Comparison of ENCODE assay signal across 1 cellular context in the genomic region with DNA sequence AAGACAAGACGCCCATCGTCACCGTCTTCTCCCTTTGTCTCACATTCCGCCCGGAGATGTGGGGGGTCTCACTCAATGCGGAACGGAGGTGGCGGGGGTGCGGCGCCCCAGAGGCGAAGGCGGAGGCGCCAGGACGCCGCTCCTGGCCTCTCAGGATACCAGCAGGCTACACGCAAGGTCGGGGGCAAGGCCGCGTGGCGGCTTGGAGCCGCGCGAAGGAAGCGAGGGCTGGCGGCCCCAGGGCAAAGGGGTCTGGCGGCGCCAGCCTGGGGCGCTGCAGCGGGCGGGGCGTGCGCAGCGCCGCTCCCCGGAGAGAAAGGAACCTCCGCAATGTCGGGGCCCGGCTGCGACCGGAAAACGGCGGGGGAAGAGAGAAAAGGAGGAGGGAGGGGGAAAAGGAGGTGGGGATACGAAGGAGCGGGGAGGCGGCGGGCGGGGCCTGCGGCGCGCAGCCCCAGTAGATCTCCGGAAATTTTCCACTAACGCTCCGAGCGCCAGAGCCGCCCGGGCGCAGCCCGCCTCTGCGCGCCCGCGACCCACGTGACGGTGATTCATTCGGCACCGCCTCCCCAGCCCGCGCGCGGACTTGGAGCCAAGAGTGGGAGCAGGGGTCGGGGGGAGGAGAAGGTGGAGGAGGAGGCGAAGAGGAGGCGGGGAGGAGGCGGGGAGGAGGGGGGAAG.
A peak's percentile ranks its signal among the peaks of the same experiment; 100 is the strongest.
TF ChIP-seq lines count a peak whose summit lies in the region.

No MANE protein-coding gene starts in this region.

TF ChIP-seq in HepG2, 621 proteins besides CTCF, POLR2A, EP300 and RAD21 (continued from another document and continues in another):
- TF ChIP-seq, protein P1, sequence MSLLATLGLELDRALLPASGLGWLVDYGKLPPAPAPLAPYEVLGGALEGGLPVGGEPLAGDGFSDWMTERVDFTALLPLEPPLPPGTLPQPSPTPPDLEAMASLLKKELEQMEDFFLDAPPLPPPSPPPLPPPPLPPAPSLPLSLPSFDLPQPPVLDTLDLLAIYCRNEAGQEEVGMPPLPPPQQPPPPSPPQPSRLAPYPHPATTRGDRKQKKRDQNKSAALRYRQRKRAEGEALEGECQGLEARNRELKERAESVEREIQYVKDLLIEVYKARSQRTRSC (CRISPR knock-in tag; IDR thresholded peaks at IDR 0.05; ENCODE audit: low read depth) = no peak
- TF ChIP-seq, protein P2, sequence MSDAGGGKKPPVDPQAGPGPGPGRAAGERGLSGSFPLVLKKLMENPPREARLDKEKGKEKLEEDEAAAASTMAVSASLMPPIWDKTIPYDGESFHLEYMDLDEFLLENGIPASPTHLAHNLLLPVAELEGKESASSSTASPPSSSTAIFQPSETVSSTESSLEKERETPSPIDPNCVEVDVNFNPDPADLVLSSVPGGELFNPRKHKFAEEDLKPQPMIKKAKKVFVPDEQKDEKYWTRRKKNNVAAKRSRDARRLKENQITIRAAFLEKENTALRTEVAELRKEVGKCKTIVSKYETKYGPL (CRISPR knock-in tag; IDR thresholded peaks at IDR 0.05) = 0 out of 2 replicates have a peak, but pooled peaks have one; percentile 34
- TF ChIP-seq SP140L (CRISPR knock-in tag; IDR thresholded peaks at IDR 0.05; ENCODE audit: borderline replicate concordance) (no peak), ZKSCAN8 (CRISPR knock-in tag; IDR thresholded peaks at IDR 0.05; ENCODE audit: borderline replicate concordance) (no peak; the same call in 1 of the 2 replicates), ZNF382 (CRISPR knock-in tag; IDR thresholded peaks at IDR 0.05; ENCODE audit: borderline replicate concordance) (no peak), HMG20B (CRISPR knock-in tag; conservative IDR thresholded peaks at IDR 0.05) (no peak), ZNF598 (CRISPR knock-in tag; IDR thresholded peaks at IDR 0.05; ENCODE audit: borderline replicate concordance) (no peak), ZKSCAN5 (CRISPR knock-in tag; IDR thresholded peaks at IDR 0.05) (no peak), ZNF570 (CRISPR knock-in tag; IDR thresholded peaks at IDR 0.05; ENCODE audit: borderline replicate concordance) (no peak), U2AF2 (IDR thresholded peaks at IDR 0.05; ENCODE audit: low read depth, low read length) (0 out of 2 replicates have a peak, but pooled peaks have one; percentile 10), ZNF616 (CRISPR knock-in tag; IDR thresholded peaks at IDR 0.05; ENCODE audit: low read depth) (no peak), KAT8 (CRISPR knock-in tag; IDR thresholded peaks at IDR 0.05) (no peak), FOXA1 (IDR thresholded peaks at IDR 0.05) (no peak), FOXA1 (CRISPR knock-in tag; IDR thresholded peaks at IDR 0.05) (no peak), ELF1 (CRISPR knock-in tag; IDR thresholded peaks at IDR 0.05) (0 out of 2 replicates have a peak, but pooled peaks have one; percentile 3), NR3C1 (CRISPR knock-in tag; IDR thresholded peaks at IDR 0.05) (no peak), NFYC (CRISPR knock-in tag; IDR thresholded peaks at IDR 0.05) (no peak; the same call in 1 of the 2 replicates), ZNF253 (CRISPR knock-in tag; IDR thresholded peaks at IDR 0.05; ENCODE audit: borderline replicate concordance) (no peak; the same call in 1 of the 2 replicates), RFX5 (IDR thresholded peaks at IDR 0.05; ENCODE audit: low read depth, low read length) (no peak), ATM (IDR thresholded peaks at IDR 0.05; ENCODE audit: borderline replicate concordance) (no peak), ZSCAN31 (CRISPR knock-in tag; IDR thresholded peaks at IDR 0.05; ENCODE audit: low read depth) (peak; percentile 67; the same call in 1 of the 2 replicates), SUZ12 (IDR thresholded peaks at IDR 0.05; ENCODE audit: low read depth, low read length) (no peak), ZNF34 (CRISPR knock-in tag; IDR thresholded peaks at IDR 0.05; ENCODE audit: borderline replicate concordance) (no peak; the same call in 1 of the 2 replicates)
- TF ChIP-seq, protein P3, sequence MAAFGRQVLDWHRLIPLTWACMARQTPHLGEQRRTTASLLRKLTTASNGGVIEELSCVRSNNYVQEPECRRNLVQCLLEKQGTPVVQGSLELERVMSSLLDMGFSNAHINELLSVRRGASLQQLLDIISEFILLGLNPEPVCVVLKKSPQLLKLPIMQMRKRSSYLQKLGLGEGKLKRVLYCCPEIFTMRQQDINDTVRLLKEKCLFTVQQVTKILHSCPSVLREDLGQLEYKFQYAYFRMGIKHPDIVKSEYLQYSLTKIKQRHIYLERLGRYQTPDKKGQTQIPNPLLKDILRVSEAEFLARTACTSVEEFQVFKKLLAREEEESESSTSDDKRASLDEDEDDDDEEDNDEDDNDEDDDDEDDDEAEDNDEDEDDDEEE (CRISPR knock-in tag; IDR thresholded peaks at IDR 0.05) = peak; percentile 63; the same call in 1 of the 2 replicates
- TF ChIP-seq, protein P4, sequence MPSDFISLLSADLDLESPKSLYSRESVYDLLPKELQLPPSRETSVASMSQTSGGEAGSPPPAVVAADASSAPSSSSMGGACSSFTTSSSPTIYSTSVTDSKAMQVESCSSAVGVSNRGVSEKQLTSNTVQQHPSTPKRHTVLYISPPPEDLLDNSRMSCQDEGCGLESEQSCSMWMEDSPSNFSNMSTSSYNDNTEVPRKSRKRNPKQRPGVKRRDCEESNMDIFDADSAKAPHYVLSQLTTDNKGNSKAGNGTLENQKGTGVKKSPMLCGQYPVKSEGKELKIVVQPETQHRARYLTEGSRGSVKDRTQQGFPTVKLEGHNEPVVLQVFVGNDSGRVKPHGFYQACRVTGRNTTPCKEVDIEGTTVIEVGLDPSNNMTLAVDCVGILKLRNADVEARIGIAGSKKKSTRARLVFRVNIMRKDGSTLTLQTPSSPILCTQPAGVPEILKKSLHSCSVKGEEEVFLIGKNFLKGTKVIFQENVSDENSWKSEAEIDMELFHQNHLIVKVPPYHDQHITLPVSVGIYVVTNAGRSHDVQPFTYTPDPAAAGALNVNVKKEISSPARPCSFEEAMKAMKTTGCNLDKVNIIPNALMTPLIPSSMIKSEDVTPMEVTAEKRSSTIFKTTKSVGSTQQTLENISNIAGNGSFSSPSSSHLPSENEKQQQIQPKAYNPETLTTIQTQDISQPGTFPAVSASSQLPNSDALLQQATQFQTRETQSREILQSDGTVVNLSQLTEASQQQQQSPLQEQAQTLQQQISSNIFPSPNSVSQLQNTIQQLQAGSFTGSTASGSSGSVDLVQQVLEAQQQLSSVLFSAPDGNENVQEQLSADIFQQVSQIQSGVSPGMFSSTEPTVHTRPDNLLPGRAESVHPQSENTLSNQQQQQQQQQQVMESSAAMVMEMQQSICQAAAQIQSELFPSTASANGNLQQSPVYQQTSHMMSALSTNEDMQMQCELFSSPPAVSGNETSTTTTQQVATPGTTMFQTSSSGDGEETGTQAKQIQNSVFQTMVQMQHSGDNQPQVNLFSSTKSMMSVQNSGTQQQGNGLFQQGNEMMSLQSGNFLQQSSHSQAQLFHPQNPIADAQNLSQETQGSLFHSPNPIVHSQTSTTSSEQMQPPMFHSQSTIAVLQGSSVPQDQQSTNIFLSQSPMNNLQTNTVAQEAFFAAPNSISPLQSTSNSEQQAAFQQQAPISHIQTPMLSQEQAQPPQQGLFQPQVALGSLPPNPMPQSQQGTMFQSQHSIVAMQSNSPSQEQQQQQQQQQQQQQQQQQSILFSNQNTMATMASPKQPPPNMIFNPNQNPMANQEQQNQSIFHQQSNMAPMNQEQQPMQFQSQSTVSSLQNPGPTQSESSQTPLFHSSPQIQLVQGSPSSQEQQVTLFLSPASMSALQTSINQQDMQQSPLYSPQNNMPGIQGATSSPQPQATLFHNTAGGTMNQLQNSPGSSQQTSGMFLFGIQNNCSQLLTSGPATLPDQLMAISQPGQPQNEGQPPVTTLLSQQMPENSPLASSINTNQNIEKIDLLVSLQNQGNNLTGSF (CRISPR knock-in tag; IDR thresholded peaks at IDR 0.05) = peak; percentile 50; the same call in 1 of the 2 replicates
- TF ChIP-seq, protein P5, sequence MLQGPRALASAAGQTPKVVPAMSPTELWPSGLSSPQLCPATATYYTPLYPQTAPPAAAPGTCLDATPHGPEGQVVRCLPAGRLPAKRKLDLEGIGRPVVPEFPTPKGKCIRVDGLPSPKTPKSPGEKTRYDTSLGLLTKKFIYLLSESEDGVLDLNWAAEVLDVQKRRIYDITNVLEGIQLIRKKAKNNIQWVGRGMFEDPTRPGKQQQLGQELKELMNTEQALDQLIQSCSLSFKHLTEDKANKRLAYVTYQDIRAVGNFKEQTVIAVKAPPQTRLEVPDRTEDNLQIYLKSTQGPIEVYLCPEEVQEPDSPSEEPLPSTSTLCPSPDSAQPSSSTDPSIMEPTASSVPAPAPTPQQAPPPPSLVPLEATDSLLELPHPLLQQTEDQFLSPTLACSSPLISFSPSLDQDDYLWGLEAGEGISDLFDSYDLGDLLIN (CRISPR knock-in tag; IDR thresholded peaks at IDR 0.05; ENCODE audit: borderline replicate concordance) = 0 out of 2 replicates have a peak, but pooled peaks have one; percentile 32
- TF ChIP-seq, protein P6, sequence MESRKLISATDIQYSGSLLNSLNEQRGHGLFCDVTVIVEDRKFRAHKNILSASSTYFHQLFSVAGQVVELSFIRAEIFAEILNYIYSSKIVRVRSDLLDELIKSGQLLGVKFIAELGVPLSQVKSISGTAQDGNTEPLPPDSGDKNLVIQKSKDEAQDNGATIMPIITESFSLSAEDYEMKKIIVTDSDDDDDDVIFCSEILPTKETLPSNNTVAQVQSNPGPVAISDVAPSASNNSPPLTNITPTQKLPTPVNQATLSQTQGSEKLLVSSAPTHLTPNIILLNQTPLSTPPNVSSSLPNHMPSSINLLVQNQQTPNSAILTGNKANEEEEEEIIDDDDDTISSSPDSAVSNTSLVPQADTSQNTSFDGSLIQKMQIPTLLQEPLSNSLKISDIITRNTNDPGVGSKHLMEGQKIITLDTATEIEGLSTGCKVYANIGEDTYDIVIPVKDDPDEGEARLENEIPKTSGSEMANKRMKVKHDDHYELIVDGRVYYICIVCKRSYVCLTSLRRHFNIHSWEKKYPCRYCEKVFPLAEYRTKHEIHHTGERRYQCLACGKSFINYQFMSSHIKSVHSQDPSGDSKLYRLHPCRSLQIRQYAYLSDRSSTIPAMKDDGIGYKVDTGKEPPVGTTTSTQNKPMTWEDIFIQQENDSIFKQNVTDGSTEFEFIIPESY (CRISPR knock-in tag; IDR thresholded peaks at IDR 0.05) = no peak
- TF ChIP-seq, protein P7, sequence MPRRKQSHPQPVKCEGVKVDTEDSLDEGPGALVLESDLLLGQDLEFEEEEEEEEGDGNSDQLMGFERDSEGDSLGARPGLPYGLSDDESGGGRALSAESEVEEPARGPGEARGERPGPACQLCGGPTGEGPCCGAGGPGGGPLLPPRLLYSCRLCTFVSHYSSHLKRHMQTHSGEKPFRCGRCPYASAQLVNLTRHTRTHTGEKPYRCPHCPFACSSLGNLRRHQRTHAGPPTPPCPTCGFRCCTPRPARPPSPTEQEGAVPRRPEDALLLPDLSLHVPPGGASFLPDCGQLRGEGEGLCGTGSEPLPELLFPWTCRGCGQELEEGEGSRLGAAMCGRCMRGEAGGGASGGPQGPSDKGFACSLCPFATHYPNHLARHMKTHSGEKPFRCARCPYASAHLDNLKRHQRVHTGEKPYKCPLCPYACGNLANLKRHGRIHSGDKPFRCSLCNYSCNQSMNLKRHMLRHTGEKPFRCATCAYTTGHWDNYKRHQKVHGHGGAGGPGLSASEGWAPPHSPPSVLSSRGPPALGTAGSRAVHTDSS (CRISPR knock-in tag; conservative IDR thresholded peaks at IDR 0.05) = no peak
- TF ChIP-seq, protein P8, sequence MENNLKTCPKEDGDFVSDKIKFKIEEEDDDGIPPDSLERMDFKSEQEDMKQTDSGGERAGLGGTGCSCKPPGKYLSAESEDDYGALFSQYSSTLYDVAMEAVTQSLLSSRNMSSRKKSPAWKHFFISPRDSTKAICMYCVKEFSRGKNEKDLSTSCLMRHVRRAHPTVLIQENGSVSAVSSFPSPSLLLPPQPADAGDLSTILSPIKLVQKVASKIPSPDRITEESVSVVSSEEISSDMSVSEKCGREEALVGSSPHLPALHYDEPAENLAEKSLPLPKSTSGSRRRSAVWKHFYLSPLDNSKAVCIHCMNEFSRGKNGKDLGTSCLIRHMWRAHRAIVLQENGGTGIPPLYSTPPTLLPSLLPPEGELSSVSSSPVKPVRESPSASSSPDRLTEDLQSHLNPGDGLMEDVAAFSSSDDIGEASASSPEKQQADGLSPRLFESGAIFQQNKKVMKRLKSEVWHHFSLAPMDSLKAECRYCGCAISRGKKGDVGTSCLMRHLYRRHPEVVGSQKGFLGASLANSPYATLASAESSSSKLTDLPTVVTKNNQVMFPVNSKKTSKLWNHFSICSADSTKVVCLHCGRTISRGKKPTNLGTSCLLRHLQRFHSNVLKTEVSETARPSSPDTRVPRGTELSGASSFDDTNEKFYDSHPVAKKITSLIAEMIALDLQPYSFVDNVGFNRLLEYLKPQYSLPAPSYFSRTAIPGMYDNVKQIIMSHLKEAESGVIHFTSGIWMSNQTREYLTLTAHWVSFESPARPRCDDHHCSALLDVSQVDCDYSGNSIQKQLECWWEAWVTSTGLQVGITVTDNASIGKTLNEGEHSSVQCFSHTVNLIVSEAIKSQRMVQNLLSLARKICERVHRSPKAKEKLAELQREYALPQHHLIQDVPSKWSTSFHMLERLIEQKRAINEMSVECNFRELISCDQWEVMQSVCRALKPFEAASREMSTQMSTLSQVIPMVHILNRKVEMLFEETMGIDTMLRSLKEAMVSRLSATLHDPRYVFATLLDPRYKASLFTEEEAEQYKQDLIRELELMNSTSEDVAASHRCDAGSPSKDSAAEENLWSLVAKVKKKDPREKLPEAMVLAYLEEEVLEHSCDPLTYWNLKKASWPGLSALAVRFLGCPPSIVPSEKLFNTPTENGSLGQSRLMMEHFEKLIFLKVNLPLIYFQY (CRISPR knock-in tag; IDR thresholded peaks at IDR 0.05; ENCODE audit: borderline replicate concordance) = no peak
- TF ChIP-seq, protein P9, sequence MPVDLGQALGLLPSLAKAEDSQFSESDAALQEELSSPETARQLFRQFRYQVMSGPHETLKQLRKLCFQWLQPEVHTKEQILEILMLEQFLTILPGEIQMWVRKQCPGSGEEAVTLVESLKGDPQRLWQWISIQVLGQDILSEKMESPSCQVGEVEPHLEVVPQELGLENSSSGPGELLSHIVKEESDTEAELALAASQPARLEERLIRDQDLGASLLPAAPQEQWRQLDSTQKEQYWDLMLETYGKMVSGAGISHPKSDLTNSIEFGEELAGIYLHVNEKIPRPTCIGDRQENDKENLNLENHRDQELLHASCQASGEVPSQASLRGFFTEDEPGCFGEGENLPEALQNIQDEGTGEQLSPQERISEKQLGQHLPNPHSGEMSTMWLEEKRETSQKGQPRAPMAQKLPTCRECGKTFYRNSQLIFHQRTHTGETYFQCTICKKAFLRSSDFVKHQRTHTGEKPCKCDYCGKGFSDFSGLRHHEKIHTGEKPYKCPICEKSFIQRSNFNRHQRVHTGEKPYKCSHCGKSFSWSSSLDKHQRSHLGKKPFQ (CRISPR knock-in tag; IDR thresholded peaks at IDR 0.05; ENCODE audit: insufficient replicate concordance) = peak; percentile 37
- TF ChIP-seq, protein P10, sequence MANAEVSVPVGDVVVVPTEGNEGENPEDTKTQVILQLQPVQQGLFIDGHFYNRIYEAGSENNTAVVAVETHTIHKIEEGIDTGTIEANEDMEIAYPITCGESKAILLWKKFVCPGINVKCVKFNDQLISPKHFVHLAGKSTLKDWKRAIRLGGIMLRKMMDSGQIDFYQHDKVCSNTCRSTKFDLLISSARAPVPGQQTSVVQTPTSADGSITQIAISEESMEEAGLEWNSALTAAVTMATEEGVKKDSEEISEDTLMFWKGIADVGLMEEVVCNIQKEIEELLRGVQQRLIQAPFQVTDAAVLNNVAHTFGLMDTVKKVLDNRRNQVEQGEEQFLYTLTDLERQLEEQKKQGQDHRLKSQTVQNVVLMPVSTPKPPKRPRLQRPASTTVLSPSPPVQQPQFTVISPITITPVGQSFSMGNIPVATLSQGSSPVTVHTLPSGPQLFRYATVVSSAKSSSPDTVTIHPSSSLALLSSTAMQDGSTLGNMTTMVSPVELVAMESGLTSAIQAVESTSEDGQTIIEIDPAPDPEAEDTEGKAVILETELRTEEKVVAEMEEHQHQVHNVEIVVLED (CRISPR knock-in tag; IDR thresholded peaks at IDR 0.05; ENCODE audit: borderline replicate concordance) = peak; percentile 64; the same call in 1 of the 2 replicates
- TF ChIP-seq, protein P11, sequence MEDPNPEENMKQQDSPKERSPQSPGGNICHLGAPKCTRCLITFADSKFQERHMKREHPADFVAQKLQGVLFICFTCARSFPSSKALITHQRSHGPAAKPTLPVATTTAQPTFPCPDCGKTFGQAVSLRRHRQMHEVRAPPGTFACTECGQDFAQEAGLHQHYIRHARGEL (CRISPR knock-in tag; IDR thresholded peaks at IDR 0.05) = no peak
